In the genomic region with DNA sequence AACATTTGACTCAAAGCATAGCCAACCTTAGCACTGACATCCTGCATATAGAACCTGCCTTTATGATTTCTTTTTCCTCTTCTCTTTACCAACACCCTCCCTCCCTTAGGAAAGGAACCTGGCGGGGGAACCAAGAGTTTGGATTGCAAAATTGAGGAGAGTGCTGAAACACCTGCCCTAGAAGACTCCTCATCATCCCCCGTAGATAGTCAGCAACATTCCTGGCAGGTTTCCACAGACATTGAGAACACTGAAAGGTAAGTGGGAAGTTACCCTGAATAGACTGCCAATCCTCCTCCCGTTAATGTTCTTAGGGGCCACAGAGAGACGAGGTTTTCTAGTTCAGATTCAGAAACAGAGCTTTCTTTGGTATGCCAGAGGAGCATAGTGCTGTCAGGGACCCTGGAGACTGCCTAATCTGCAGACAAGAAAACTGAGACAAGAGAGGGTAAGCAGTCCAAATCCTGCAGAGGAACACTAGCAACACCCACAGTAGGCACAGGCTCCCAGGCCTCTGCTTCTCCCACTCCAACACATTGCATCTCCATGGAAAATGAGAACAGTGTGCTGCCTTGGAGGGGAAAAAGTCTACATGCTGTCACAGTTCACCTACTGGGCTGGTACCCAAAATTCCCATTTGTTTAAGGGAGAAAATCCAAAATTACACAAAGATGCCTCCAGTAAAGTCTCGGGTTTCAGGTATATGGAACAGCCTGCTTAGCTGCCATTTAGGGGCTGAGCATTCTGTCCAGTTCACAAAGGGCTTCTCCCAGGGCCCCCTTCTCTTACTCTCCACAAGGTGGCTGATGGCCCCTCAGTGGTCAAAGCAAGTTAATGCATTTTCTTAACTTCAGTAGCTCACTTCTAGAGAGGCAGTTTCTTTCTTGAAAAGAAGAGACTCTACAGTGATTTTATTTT, we compare ENCODE assay signal across 12 cellular contexts.
A peak's percentile ranks its signal among the peaks of the same experiment; 100 is the strongest.
DNase-seq lines count a peak whose midpoint lies in the region; ATAC-seq, FAIRE-seq and TF ChIP-seq lines count a peak whose summit lies in the region.
"Had no signal": no experiment of that assay in that cellular context is flagged by ENCODE, and none has a peak within 500 bp of the region (broad histone marks: within the 10 kb centered on the region; RNA-seq: fewer than 3 reads in every experiment).

No MANE protein-coding gene starts in this region.

- H3K9ac ChIP-seq in OCI-LY1 (ENCODE audit: low read length) (no peak overlapping the region), parathyroid adenoma (no peak overlapping the region)

- H3K36me3 Mint-ChIP-seq in activated CD4-positive, alpha-beta T cell treated with anti-CD3 and anti-CD28 coated beads, Interleukin-2, amount 10 ng/mL, durations not matched to agents 24 days and 14 days (ENCODE audit: low read depth): no peaks in the 10 kb centered on the region
- H3K36me3 Mint-ChIP-seq: IgD-negative memory B cell; naive thymus-derived CD4-positive, alpha-beta T cell had no signal

- no peak overlapping the region for H3K4me3 Mint-ChIP-seq in activated CD4-positive, alpha-beta T cell treated with anti-CD3 and anti-CD28 coated beads, Interleukin-2, amount 10 ng/mL, durations not matched to agents 24 days and 14 days
- H3K4me3 Mint-ChIP-seq: activated B cell treated with CpG ODN at 0.5 μM for 24 hours; dendritic cell treated with granulocyte-macrophage colony-stimulating factor and Interleukin-4, amounts not matched to agents 40 ng/mL and 50 ng/mL, for 4 days; IgD-negative memory B cell; naive thymus-derived CD4-positive, alpha-beta T cell had no signal

- H3K4me3 ChIP-seq in OCI-LY1 (ENCODE audit: low read depth, low read length, poor library complexity, severe bottlenecking): no peak overlapping the region
- no peak overlapping the region for H3K4me3 ChIP-seq in parathyroid adenoma (ENCODE audit: low read depth, low read length)

- H3K9me2 ChIP-seq in OCI-LY1 (ENCODE audit: low read depth, low read length): no peaks in the 10 kb centered on the region

- DNase-seq in fibroblast of gingiva (ENCODE audit: low read depth): peak; percentile 2
- DNase-seq in activated CD4-positive, alpha-beta T cell treated with anti-CD3 and anti-CD28 coated beads, Interleukin-2, amount 10 ng/mL, durations not matched to agents 24 days and 14 days: no peak
- DNase-seq in GM12892 (ENCODE audit: insufficient read length): no peak
- no peak for DNase-seq in NOMO-1 (lab: John Stamatoyannopoulos, UW; ENCODE audit: unreplicated experiment in 2 of 2)
- DNase-seq: activated B cell treated with CpG ODN at 0.5 μM for 24 hours; naive thymus-derived CD4-positive, alpha-beta T cell had no signal

- H3K36me3 ChIP-seq in OCI-LY1 (ENCODE audit: insufficient read depth, low read length): no peaks in the 10 kb centered on the region
- no peaks in the 10 kb centered on the region for H3K36me3 ChIP-seq in parathyroid adenoma (ENCODE audit: control insufficient read depth, insufficient read depth, low read length)

- intact Hi-C loops in activated CD4-positive, alpha-beta T cell treated with anti-CD3 and anti-CD28 coated beads, Interleukin-2, amount 10 ng/mL, durations not matched to agents 24 days and 14 days (cut with micrococcal nuclease): no loop called here

- no peak for TF ChIP-seq POLR2A in GM12892 (IDR thresholded peaks at IDR 0.05; ENCODE audit: low read depth, low read length)

- H3F3A ChIP-seq in OCI-LY1 (ENCODE audit: insufficient read depth, low read length): no peaks in the 10 kb centered on the region

- peak; percentile 54 for ATAC-seq in GM18907 (IDR thresholded peaks at IDR 0.05; ENCODE audit: unreplicated experiment)
- ATAC-seq in HG02840 (IDR thresholded peaks at IDR 0.05; ENCODE audit: low FRiP score, unreplicated experiment): no peak
- ATAC-seq: naive thymus-derived CD4-positive, alpha-beta T cell had no signal

- H3K27me3 ChIP-seq in OCI-LY1 (ENCODE audit: insufficient read depth, low read length) (no peaks in the 10 kb centered on the region), parathyroid adenoma (ENCODE audit: control insufficient read depth, insufficient read depth, low read length) (no peaks in the 10 kb centered on the region)

- no peak overlapping the region for H3K4me2 ChIP-seq in OCI-LY1 (ENCODE audit: low read length)
- H3K4me2 ChIP-seq in parathyroid adenoma (ENCODE audit: low read length): no peak overlapping the region

- H3K27ac Mint-ChIP-seq in activated CD4-positive, alpha-beta T cell treated with anti-CD3 and anti-CD28 coated beads, Interleukin-2, amount 10 ng/mL, durations not matched to agents 24 days and 14 days: no peak overlapping the region
- H3K27ac Mint-ChIP-seq: activated B cell treated with CpG ODN at 0.5 μM for 24 hours; dendritic cell treated with granulocyte-macrophage colony-stimulating factor and Interleukin-4, amounts not matched to agents 40 ng/mL and 50 ng/mL, for 4 days; IgD-negative memory B cell; naive thymus-derived CD4-positive, alpha-beta T cell had no signal

- H3K9me3 ChIP-seq in OCI-LY1 (ENCODE audit: low read length) (no peaks in the 10 kb centered on the region), parathyroid adenoma (ENCODE audit: control insufficient read depth, low read length) (no peaks in the 10 kb centered on the region)

- no peak for FAIRE-seq in GM12892 (lab: Jason Lieb, UNC)

- H3K27ac ChIP-seq in OCI-LY1 (ENCODE audit: low read depth, low read length, poor library complexity, severe bottlenecking) (no peak overlapping the region), parathyroid adenoma (no peak overlapping the region)

- no peak overlapping the region for H2AFZ ChIP-seq in OCI-LY1 (ENCODE audit: low read length)
- H2AFZ ChIP-seq in parathyroid adenoma: peak overlapping the region; percentile 60

- H3K4me1 Mint-ChIP-seq in activated CD4-positive, alpha-beta T cell treated with anti-CD3 and anti-CD28 coated beads, Interleukin-2, amount 10 ng/mL, durations not matched to agents 24 days and 14 days: no peaks in the 10 kb centered on the region
- H3K4me1 Mint-ChIP-seq: activated B cell treated with CpG ODN at 0.5 μM for 24 hours, IgD-negative memory B cell had no signal

- no peaks in the 10 kb centered on the region for H3K9me3 Mint-ChIP-seq in activated CD4-positive, alpha-beta T cell treated with anti-CD3 and anti-CD28 coated beads, Interleukin-2, amount 10 ng/mL, durations not matched to agents 24 days and 14 days
- H3K9me3 Mint-ChIP-seq: activated B cell treated with CpG ODN at 0.5 μM for 24 hours; dendritic cell treated with granulocyte-macrophage colony-stimulating factor and Interleukin-4, amounts not matched to agents 40 ng/mL and 50 ng/mL, for 4 days; IgD-negative memory B cell; naive thymus-derived CD4-positive, alpha-beta T cell had no signal

- H3K4me1 ChIP-seq in OCI-LY1 (ENCODE audit: insufficient read depth, low read length, severe bottlenecking) (no peaks in the 10 kb centered on the region), parathyroid adenoma (no peaks in the 10 kb centered on the region)

- TF ChIP-seq CTCF in OCI-LY1 (IDR thresholded peaks at IDR 0.05; ENCODE audit: low read length) (peak; percentile 29; the same call in 1 of the 2 replicates), parathyroid adenoma (IDR thresholded peaks at IDR 0.05) (no peak)

- H4K20me1 ChIP-seq in OCI-LY1 (ENCODE audit: insufficient read depth, low read length): no peaks in the 10 kb centered on the region

- peaks cover 5% of the 10 kb centered on the region for H3K27me3 Mint-ChIP-seq in activated CD4-positive, alpha-beta T cell treated with anti-CD3 and anti-CD28 coated beads, Interleukin-2, amount 10 ng/mL, durations not matched to agents 24 days and 14 days

- H3K79me2 ChIP-seq in OCI-LY1 (ENCODE audit: insufficient read depth, low read length) (no peaks in the 10 kb centered on the region), parathyroid adenoma (no peaks in the 10 kb centered on the region)
